Comparison of ENCODE assay signal across 8 cellular contexts in the genomic region with DNA sequence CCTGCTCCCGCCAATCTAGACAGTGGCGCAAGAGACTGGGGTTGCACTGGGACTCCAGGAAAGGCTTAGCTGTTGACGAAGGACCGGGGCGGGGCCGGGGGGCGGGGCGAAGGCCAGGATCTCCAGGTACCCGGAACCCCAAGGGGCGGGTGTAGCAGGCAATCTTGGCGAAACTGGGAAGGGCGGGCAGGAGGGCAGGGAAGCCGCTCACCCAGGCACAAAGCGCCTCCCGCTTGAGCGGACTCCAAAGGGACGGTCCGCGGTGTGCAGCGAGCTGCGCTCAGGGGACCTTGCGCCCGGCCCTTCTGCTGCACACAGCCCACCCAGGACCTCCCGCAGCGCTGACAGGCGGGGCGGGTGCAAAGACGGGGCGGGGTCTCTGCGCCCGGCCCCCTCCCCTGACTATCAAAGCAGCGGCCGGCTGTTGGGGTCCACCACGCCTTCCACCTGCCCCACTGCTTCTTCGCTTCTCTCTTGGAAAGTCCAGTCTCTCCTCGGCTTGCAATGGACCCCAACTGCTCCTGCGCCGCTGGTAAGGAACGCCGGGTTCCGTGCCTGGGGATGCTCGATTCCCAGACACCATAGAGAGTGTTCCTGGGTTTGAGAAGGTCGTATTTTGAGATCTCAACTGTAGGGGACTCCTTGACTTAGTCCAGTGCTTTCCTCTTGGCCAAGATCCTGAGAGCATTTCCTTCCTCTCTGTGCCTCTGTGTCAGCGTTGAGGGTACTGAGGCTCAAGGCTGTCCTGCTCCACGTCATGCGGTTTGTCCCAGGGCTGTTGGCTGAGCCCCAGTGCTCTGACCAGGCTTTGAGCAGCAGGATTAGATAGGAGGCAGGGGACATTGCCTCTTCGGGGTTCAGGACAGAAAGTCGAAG. TPM values are rescaled to one million over a fixed set of nuclear protein-coding genes. Genes with fewer than 3 reads are reported as not detected.
DNase-seq lines count a peak whose midpoint lies in the region; ATAC-seq and TF ChIP-seq lines count a peak whose summit lies in the region.

A gene (plus strand): TSS at position 405 of the 876 bp plus-strand sequence. CDS start 100 bp downstream, at position 505.

- ATAC-seq in GM18867 (IDR thresholded peaks at IDR 0.05; ENCODE audit: unreplicated experiment) (peak; percentile 71), GM21360 (IDR thresholded peaks at IDR 0.05; ENCODE audit: unreplicated experiment) (no peak), GM18519 (IDR thresholded peaks at IDR 0.05; ENCODE audit: low FRiP score, unreplicated experiment) (no peak)

- POLR2A ChIA-PET in activated CD4-positive, alpha-beta T cell treated with anti-CD3 and anti-CD28 coated beads, Interleukin-2, amount 10 ng/mL, durations not matched to agents 7 days and 5 days (lab: Charles Lee): no interaction called here

- intact Hi-C loops in colonic mucosa (cut with DNase I): no loop called here

- no peaks in the 10 kb centered on the region for H3K36me3 Mint-ChIP-seq in activated CD4-positive, alpha-beta T cell treated with anti-CD3 and anti-CD28 coated beads, Interleukin-2, amount 10 ng/mL, durations not matched to agents 7 days and 5 days (ENCODE audit: low read depth)

- peak within 1 kb of the TSS; percentile 60 for H3K27ac ChIP-seq in colonic mucosa
- peak within 1 kb of the TSS; percentile 70 to 85 for H3K27ac ChIP-seq in liver (ENCODE audit: low read depth in 1 of 2, low read length in 2 of 2)

- H3K27me3 ChIP-seq in colonic mucosa (peaks cover 1% of the 10 kb centered on the region), liver (ENCODE audit: control insufficient read depth in 4 of 4, insufficient read depth in 4 of 4, low read length in 3 of 4) (no peaks in the 10 kb centered on the region)

- peak within 1 kb of the TSS; percentile 92 for H3K4me3 Mint-ChIP-seq in activated CD4-positive, alpha-beta T cell treated with anti-CD3 and anti-CD28 coated beads, Interleukin-2, amount 10 ng/mL, durations not matched to agents 7 days and 5 days

- CTCF ChIA-PET in activated CD4-positive, alpha-beta T cell treated with anti-CD3 and anti-CD28 coated beads, Interleukin-2, amount 10 ng/mL, durations not matched to agents 7 days and 5 days (lab: Charles Lee): no interaction called here

- WGBS in liver: under 1% methylated on average over 48 of the region's 48 CpGs

- H3K4me1 Mint-ChIP-seq in activated CD4-positive, alpha-beta T cell treated with anti-CD3 and anti-CD28 coated beads, Interleukin-2, amount 10 ng/mL, durations not matched to agents 7 days and 5 days: peaks cover 30% of the 10 kb centered on the region

- TF ChIP-seq RAD21 in liver (IDR thresholded peaks at IDR 0.05): peak; percentile 42 to 67

- H3K9me3 Mint-ChIP-seq in activated CD4-positive, alpha-beta T cell treated with anti-CD3 and anti-CD28 coated beads, Interleukin-2, amount 10 ng/mL, durations not matched to agents 7 days and 5 days: no peaks in the 10 kb centered on the region

- peak within 1 kb of the TSS; percentile 55 for H3K4me3 ChIP-seq in colonic mucosa
- H3K4me3 ChIP-seq in liver (ENCODE audit: low read depth in 1 of 3, low read length in 3 of 3): peak within 1 kb of the TSS; percentile 54 to 74 (median 69)

- H3K4me1 ChIP-seq in colonic mucosa (no peaks in the 10 kb centered on the region), liver (ENCODE audit: control insufficient read depth in 4 of 4, insufficient read depth in 4 of 4, low read length in 3 of 4) (peaks cover 6 to 19% (median 15%) of the 10 kb centered on the region in 4 donors)

- no peaks in the 10 kb centered on the region for H3K36me3 ChIP-seq in colonic mucosa
- peaks cover 0 to 3% (median 0%) of the 10 kb centered on the region in 4 donors for H3K36me3 ChIP-seq in liver (ENCODE audit: control insufficient read depth in 4 of 4, insufficient read depth in 3 of 4, low read depth in 1 of 4, low read length in 3 of 4)

- peaks cover 10% of the 10 kb centered on the region for H3K27me3 Mint-ChIP-seq in activated CD4-positive, alpha-beta T cell treated with anti-CD3 and anti-CD28 coated beads, Interleukin-2, amount 10 ng/mL, durations not matched to agents 7 days and 5 days

- TF ChIP-seq CTCF in colonic mucosa (IDR thresholded peaks at IDR 0.05) (no peak), liver (IDR thresholded peaks at IDR 0.05; ENCODE audit: low read depth, low read length, missing input control) (no peak)

- H3K27ac Mint-ChIP-seq in activated CD4-positive, alpha-beta T cell treated with anti-CD3 and anti-CD28 coated beads, Interleukin-2, amount 10 ng/mL, durations not matched to agents 7 days and 5 days: peak within 1 kb of the TSS; percentile 87

- H3K9me3 ChIP-seq in colonic mucosa (no peaks in the 10 kb centered on the region), liver (ENCODE audit: control insufficient read depth in 4 of 4, low read length in 3 of 4) (no peaks in the 10 kb centered on the region)

- H3K9ac ChIP-seq in colonic mucosa (ENCODE audit: low read depth in 2 of 2, low read length in 2 of 2) (peak within 1 kb of the TSS; percentile 64 to 99), liver (ENCODE audit: low read depth in 1 of 2, low read length in 2 of 2) (peak within 1 kb of the TSS; percentile 48 to 55)

- peak; percentile 58 for DNase-seq in NCI-H2171 (lab: John Stamatoyannopoulos, UW)
- peak; percentile 74 for DNase-seq in activated CD4-positive, alpha-beta T cell treated with anti-CD3 and anti-CD28 coated beads, Interleukin-2, amount 10 ng/mL, durations not matched to agents 7 days and 5 days
- DNase-seq in colonic mucosa: peak; percentile 99
- peak; percentile 74 for DNase-seq in stimulated activated CD4-positive, alpha-beta T cell treated with anti-CD3 and anti-CD28 coated beads, Interleukin-4, amount 100 ng/mL, for 1 hour

TF ChIP-seq in liver, 16 proteins besides CTCF, POLR2A, EP300 and RAD21 (continues in another document):
- TF ChIP-seq HNF4G (IDR thresholded peaks at IDR 0.05) (peak; percentile 53), SP1 (IDR thresholded peaks at IDR 0.05) (peak; percentile 94), TAF1 (conservative IDR thresholded peaks at IDR 0.05) (peak; percentile 36), NR2F2 (IDR thresholded peaks at IDR 0.05) (peak; percentile 46), FOXA2 (IDR thresholded peaks at IDR 0.05) (no peak), HNF4A (conservative IDR thresholded peaks at IDR 0.05) (peak; percentile 75 to 79), YY1 (IDR thresholded peaks at IDR 0.05) (peak; percentile 30), EGR1 (IDR thresholded peaks at IDR 0.05; ENCODE audit: low read depth in 2 of 2) (no peak), GABPA (IDR thresholded peaks at IDR 0.05 in 1 of 2, conservative IDR thresholded peaks at IDR 0.05 in 1 of 2) (no peak), FOXA1 (IDR thresholded peaks at IDR 0.05) (no peak), RXRA (IDR thresholded peaks at IDR 0.05) (peak; percentile 84 to 91), JUND (IDR thresholded peaks at IDR 0.05) (peak in 1 of 2 donors; percentile 42)
- TF ChIP-seq, protein P1, sequence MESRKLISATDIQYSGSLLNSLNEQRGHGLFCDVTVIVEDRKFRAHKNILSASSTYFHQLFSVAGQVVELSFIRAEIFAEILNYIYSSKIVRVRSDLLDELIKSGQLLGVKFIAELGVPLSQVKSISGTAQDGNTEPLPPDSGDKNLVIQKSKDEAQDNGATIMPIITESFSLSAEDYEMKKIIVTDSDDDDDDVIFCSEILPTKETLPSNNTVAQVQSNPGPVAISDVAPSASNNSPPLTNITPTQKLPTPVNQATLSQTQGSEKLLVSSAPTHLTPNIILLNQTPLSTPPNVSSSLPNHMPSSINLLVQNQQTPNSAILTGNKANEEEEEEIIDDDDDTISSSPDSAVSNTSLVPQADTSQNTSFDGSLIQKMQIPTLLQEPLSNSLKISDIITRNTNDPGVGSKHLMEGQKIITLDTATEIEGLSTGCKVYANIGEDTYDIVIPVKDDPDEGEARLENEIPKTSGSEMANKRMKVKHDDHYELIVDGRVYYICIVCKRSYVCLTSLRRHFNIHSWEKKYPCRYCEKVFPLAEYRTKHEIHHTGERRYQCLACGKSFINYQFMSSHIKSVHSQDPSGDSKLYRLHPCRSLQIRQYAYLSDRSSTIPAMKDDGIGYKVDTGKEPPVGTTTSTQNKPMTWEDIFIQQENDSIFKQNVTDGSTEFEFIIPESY (IDR thresholded peaks at IDR 0.05): no peak
- TF ChIP-seq, protein P2, sequence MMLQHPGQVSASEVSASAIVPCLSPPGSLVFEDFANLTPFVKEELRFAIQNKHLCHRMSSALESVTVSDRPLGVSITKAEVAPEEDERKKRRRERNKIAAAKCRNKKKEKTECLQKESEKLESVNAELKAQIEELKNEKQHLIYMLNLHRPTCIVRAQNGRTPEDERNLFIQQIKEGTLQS (IDR thresholded peaks at IDR 0.05): peak; percentile 26
- TF ChIP-seq, protein P3, sequence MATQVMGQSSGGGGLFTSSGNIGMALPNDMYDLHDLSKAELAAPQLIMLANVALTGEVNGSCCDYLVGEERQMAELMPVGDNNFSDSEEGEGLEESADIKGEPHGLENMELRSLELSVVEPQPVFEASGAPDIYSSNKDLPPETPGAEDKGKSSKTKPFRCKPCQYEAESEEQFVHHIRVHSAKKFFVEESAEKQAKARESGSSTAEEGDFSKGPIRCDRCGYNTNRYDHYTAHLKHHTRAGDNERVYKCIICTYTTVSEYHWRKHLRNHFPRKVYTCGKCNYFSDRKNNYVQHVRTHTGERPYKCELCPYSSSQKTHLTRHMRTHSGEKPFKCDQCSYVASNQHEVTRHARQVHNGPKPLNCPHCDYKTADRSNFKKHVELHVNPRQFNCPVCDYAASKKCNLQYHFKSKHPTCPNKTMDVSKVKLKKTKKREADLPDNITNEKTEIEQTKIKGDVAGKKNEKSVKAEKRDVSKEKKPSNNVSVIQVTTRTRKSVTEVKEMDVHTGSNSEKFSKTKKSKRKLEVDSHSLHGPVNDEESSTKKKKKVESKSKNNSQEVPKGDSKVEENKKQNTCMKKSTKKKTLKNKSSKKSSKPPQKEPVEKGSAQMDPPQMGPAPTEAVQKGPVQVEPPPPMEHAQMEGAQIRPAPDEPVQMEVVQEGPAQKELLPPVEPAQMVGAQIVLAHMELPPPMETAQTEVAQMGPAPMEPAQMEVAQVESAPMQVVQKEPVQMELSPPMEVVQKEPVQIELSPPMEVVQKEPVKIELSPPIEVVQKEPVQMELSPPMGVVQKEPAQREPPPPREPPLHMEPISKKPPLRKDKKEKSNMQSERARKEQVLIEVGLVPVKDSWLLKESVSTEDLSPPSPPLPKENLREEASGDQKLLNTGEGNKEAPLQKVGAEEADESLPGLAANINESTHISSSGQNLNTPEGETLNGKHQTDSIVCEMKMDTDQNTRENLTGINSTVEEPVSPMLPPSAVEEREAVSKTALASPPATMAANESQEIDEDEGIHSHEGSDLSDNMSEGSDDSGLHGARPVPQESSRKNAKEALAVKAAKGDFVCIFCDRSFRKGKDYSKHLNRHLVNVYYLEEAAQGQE (IDR thresholded peaks at IDR 0.05): peak; percentile 12

RNA-seq across cellular contexts. Expression of the gene that starts here (rescaled TPM):
- 10 to 100 TPM; 19.6 to 24.3 TPM for total RNA-seq in activated CD4-positive, alpha-beta T cell treated with anti-CD3 and anti-CD28 coated beads, Interleukin-2, amount 10 ng/mL, durations not matched to agents 7 days and 5 days
- 10 to 100 TPM; 35.5 to 40.0 TPM for total RNA-seq in colonic mucosa
- total RNA-seq in liver: 100 to 1,000 TPM in 1 of 2 donors, 10 to 100 TPM in 1; 14.2 to 142 TPM
- 100 to 1,000 TPM; 126 to 895 TPM for polyA plus RNA-seq in liver
